Comparison of ENCODE assay signal across 13 cellular contexts in genomic region chr7:100017875-100018274, GRCh38. TPM values are rescaled to one million over a fixed set of nuclear protein-coding genes. Genes with fewer than 3 reads are reported as not detected.
DNase-seq lines count a peak whose midpoint lies in the region; ATAC-seq and TF ChIP-seq lines count a peak whose summit lies in the region.
"Had no signal": no experiment of that assay in that cellular context is flagged by ENCODE, and none has a peak within 500 bp of the region (broad histone marks: within the 10 kb centered on the region; RNA-seq: fewer than 3 reads in every experiment).

No MANE protein-coding gene starts in this region.

- H3K27ac ChIP-seq in breast epithelium, result peak overlapping the region; percentile 49 to 100
- H3K27ac ChIP-seq in testis, result peak overlapping the region; percentile 98

- DNase-seq in activated naive CD4-positive, alpha-beta T cell treated with Interleukin-2 at 50 U/mL for 16 hours, result no peak
- DNase-seq in breast epithelium (ENCODE audit: low spot score in 2 of 2) (no peak), testis (no peak), HUDEP-2 (lab: John Stamatoyannopoulos, UW; ENCODE audit: unreplicated experiment in 76 of 76) (no peak)
- DNase-seq in effector CD8-positive, alpha-beta T cell (lab: John Stamatoyannopoulos, UW), result no peak
- DNase-seq: activated CD4-positive, alpha-beta T cell treated with anti-CD3 and anti-CD28 coated beads, Interleukin-2, amount 50 U/mL, for 48 hours; gastrocnemius medialis; naive thymus-derived CD8-positive, alpha-beta T cell; NCI-H1436 had no signal

- H3K36me3 ChIP-seq in breast epithelium (no peaks in the 10 kb centered on the region), mucosa of stomach (ENCODE audit: control insufficient read depth, insufficient read depth, low read length) (peaks cover 8% of the 10 kb centered on the region), testis (ENCODE audit: low read depth, missing control alignments) (no peaks in the 10 kb centered on the region)

- peaks cover 8% of the 10 kb centered on the region for H3K36me3 Mint-ChIP-seq in activated naive CD4-positive, alpha-beta T cell treated with anti-CD3 and anti-CD28 coated beads, Interleukin-2, amount 50 U/mL, for 24 hours

- H3K4me3 Mint-ChIP-seq in activated naive CD4-positive, alpha-beta T cell treated with anti-CD3 and anti-CD28 coated beads, Interleukin-2, amount 50 U/mL, for 24 hours, result peak overlapping the region; percentile 52

- H3K4me3 ChIP-seq in breast epithelium, result no peak overlapping the region
- H3K4me3 ChIP-seq in mucosa of stomach (ENCODE audit: low read length), result no peak overlapping the region
- peak overlapping the region in 1 of 2 donors; percentile 97 for H3K4me3 ChIP-seq in testis

- TF ChIP-seq POLR2A in breast epithelium (IDR thresholded peaks at IDR 0.05), result no peak
- no peak for TF ChIP-seq POLR2A in testis (IDR thresholded peaks at IDR 0.05)

- intact Hi-C loops in breast epithelium (cut with DNase I; ENCODE audit: low total_unique reads) (loop anchor here (10.0 kb wide), 1 partner anchor 67 kb away; the partner anchor contains the start of genes COPS6 and ZNF3), testis (cut with DNase I; ENCODE audit: low total_unique reads) (no loop called here)

- H3K4me1 ChIP-seq in breast epithelium (peaks cover 4 to 5% of the 10 kb centered on the region in 2 donors), mucosa of stomach (ENCODE audit: control insufficient read depth, insufficient read depth, low read length) (peaks cover 67% of the 10 kb centered on the region), testis (peaks cover 36% of the 10 kb centered on the region)

- H3K9me3 Mint-ChIP-seq in activated naive CD4-positive, alpha-beta T cell treated with anti-CD3 and anti-CD28 coated beads, Interleukin-2, amount 50 U/mL, for 24 hours, result no peaks in the 10 kb centered on the region
- H3K9me3 Mint-ChIP-seq: naive thymus-derived CD8-positive, alpha-beta T cell had no signal

- 75% methylated on average over 5 of the region's 5 CpGs for WGBS in testis, 2 donors

- no peak for ATAC-seq in GM21529 (IDR thresholded peaks at IDR 0.05; ENCODE audit: unreplicated experiment)
- ATAC-seq: gastrocnemius medialis; naive thymus-derived CD8-positive, alpha-beta T cell had no signal

- no peaks in the 10 kb centered on the region for H3K27me3 ChIP-seq in breast epithelium
- H3K27me3 ChIP-seq in mucosa of stomach (ENCODE audit: control insufficient read depth, insufficient read depth, low read length), result no peaks in the 10 kb centered on the region
- H3K27me3 ChIP-seq in testis, result no peaks in the 10 kb centered on the region
- H3K27me3 ChIP-seq: gastrocnemius medialis had no signal

- H3K27me3 Mint-ChIP-seq in activated naive CD4-positive, alpha-beta T cell treated with anti-CD3 and anti-CD28 coated beads, Interleukin-2, amount 50 U/mL, for 24 hours, result no peaks in the 10 kb centered on the region
- H3K27me3 Mint-ChIP-seq: naive thymus-derived CD8-positive, alpha-beta T cell had no signal

- peaks cover 66% of the 10 kb centered on the region for H3K4me1 Mint-ChIP-seq in activated naive CD4-positive, alpha-beta T cell treated with anti-CD3 and anti-CD28 coated beads, Interleukin-2, amount 50 U/mL, for 24 hours

- H3K27ac Mint-ChIP-seq in activated naive CD4-positive, alpha-beta T cell treated with anti-CD3 and anti-CD28 coated beads, Interleukin-2, amount 50 U/mL, for 24 hours, result peak overlapping the region; percentile 57

- TF ChIP-seq CTCF in breast epithelium (IDR thresholded peaks at IDR 0.05), result no peak
- TF ChIP-seq CTCF in testis (IDR thresholded peaks at IDR 0.05), result no peak

- H3K9me3 ChIP-seq in breast epithelium (no peaks in the 10 kb centered on the region), mucosa of stomach (ENCODE audit: control insufficient read depth, low read length) (no peaks in the 10 kb centered on the region), testis (no peaks in the 10 kb centered on the region)
- H3K9me3 ChIP-seq: gastrocnemius medialis had no signal

- H3K9ac ChIP-seq in mucosa of stomach (ENCODE audit: low read length), result peak overlapping the region; percentile 99

RNA-seq across cellular contexts. Expression of gene ZKSCAN1, which starts 2.5 kb away (rescaled TPM):
- 10 to 100 TPM; 30.6 to 65.1 (median 52.4) TPM for total RNA-seq in breast epithelium
- 10 to 100 TPM; 65.3 to 71.3 TPM for total RNA-seq in testis
- polyA plus RNA-seq in testis (ENCODE audit: insufficient read depth, low read depth, low replicate concordance), result 30.7 TPM

RNA-seq across cellular contexts. Expression of gene ZSCAN21, which starts 31.7 kb away (rescaled TPM):
- total RNA-seq in breast epithelium (10 to 100 TPM; 12.8 to 21.8 (median 13.0) TPM), testis (10 to 100 TPM; 36.3 to 50.3 TPM)
- polyA plus RNA-seq in testis (ENCODE audit: insufficient read depth, low read depth, low replicate concordance), result 21.3 TPM

RNA-seq across cellular contexts. Expression of gene AZGP1, which starts 42.0 kb away (rescaled TPM):
- 1,000 to 10,000 TPM in 2 of 3 donors, 10 to 100 TPM in 1; 40.0 to 4,981 (median 3,161) TPM for total RNA-seq in breast epithelium
- 10 to 100 TPM; 42.1 to 81.2 TPM for total RNA-seq in testis
- polyA plus RNA-seq in testis (ENCODE audit: insufficient read depth, low read depth, low replicate concordance), result 60.5 TPM
- total RNA-seq: naive thymus-derived CD8-positive, alpha-beta T cell; T-helper 2 cell treated with Interferon-gamma antibody and Interleukin-4, amounts not matched to agents 100 ng/mL and 5 ng/mL, for 36 hours had no signal
- polyA plus RNA-seq: naive thymus-derived CD8-positive, alpha-beta T cell had no signal
